Comparison of ENCODE assay signal across 8 cellular contexts in genomic region chr17:15699413-15699924, GRCh38.
DNase-seq lines count a peak whose midpoint lies in the region; ATAC-seq and TF ChIP-seq lines count a peak whose summit lies in the region.
"Not testable (repeated sequence)": the region's sequence is repeated elsewhere in the genome, so short reads cannot be mapped to it uniquely, and the experiment has no call there.

Gene ZNF286A (plus strand): TSS chr17:15699752. CDS start chr17:15700330, 578 bp downstream.

- peak; percentile 94 for DNase-seq in GM10266 (ENCODE audit: extremely low spot score)
- DNase-seq in NCI-H1092 treated with DMSO at 0.1 percent for 48 hours (lab: John Stamatoyannopoulos, UW), result peak; percentile 88
- DNase-seq in activated naive CD4-positive, alpha-beta T cell treated with anti-CD3 and anti-CD28 coated beads, Interleukin-2, amount 50 U/mL, for 16 hours, result peak; percentile 96
- DNase-seq in globus pallidus (ENCODE audit: low spot score), result peak; percentile 99
- DNase-seq in nucleus accumbens (lab: John Stamatoyannopoulos, UW), result peak; percentile 77 to 100 (median 97)
- peak; percentile 98 for DNase-seq in superior temporal gyrus (ENCODE audit: extremely low spot score)

- TF ChIP-seq CTCF in GM10266 (IDR thresholded peaks at IDR 0.05; ENCODE audit: control insufficient read depth, insufficient read depth, low read depth, missing control alignments), result not testable (repeated sequence)

- ATAC-seq in HG02623 (IDR thresholded peaks at IDR 0.05; ENCODE audit: unreplicated experiment) (peak; percentile 93), SK-N-SH treated with all-trans-retinoic acid at 6 μM for 48 hours (peak; percentile 99)

Comparison
In these comparisons a context has a peak if more than half of its experiments do, and no peak if none do; other contexts are left out.
1. Peak in every context shown above with its lines: DNase-seq and ATAC-seq.